Comparison of ENCODE assay signal across 8 cellular contexts in genomic region chr22:39496131-39496838, GRCh38.
DNase-seq lines count a peak whose midpoint lies in the region; ATAC-seq and TF ChIP-seq lines count a peak whose summit lies in the region.

No MANE protein-coding gene starts in this region.

- H3K27ac ChIP-seq in VCaP: peak overlapping the region; percentile 86
- H3K27ac ChIP-seq in caudate nucleus (ENCODE audit: low read depth, low read length): peak overlapping the region; percentile 72

- DNase-seq in NCI-H1092 (lab: John Stamatoyannopoulos, UW): peak; percentile 72
- peak in 59 of 61 donors; percentile 20 to 93 (median 73) for DNase-seq in caudate nucleus (lab: John Stamatoyannopoulos, UW)
- peak; percentile 90 for DNase-seq in left kidney (ENCODE audit: low read depth, low spot score)
- DNase-seq in stimulated activated CD4-positive, alpha-beta T cell treated with anti-CD3 and anti-CD28 coated beads, Interleukin-2, amount 100 ng/mL, for 48 hours: peak; percentile 53 to 58

- ATAC-seq in GM19395 (IDR thresholded peaks at IDR 0.05; ENCODE audit: unreplicated experiment) (no peak), HG03457 (IDR thresholded peaks at IDR 0.05; ENCODE audit: unreplicated experiment) (no peak)

- peak; percentile 86 for TF ChIP-seq CTCF in GM12872 (IDR thresholded peaks at IDR 0.05; ENCODE audit: insufficient read depth, low read depth, low read length)
- peak; percentile 85 for TF ChIP-seq CTCF in VCaP (conservative IDR thresholded peaks at IDR 0.05)
